Comparison of ENCODE assay signal across 8 cellular contexts in genomic region chr1:19643602-19644419, GRCh38. TPM values are rescaled to one million over a fixed set of nuclear protein-coding genes. Genes with fewer than 3 reads are reported as not detected.
DNase-seq lines count a peak whose midpoint lies in the region; ATAC-seq and TF ChIP-seq lines count a peak whose summit lies in the region.

NBL1 (plus strand) TSS chr1:19644311; CDS start chr1:19655031, 10,720 bp downstream.

- no peaks in the 10 kb centered on the region for H3K9me3 Mint-ChIP-seq in CD4-positive, alpha-beta T cell
- H3K9me3 Mint-ChIP-seq in MCF 10A (ENCODE audit: unreplicated experiment): no peaks in the 10 kb centered on the region

- POLR2A ChIA-PET in CD4-positive, alpha-beta T cell (lab: Charles Lee): interaction anchor here (0.6 to 4.7 kb wide), 3 partner anchors 47 to 331 kb away, joined by 3 to 48 read pairs (median 4); partner anchors contain the start of genes AKR7A2 and SLC66A1
- POLR2A ChIA-PET in MCF 10A (lab: Yijun Ruan, JAX): interaction anchor here (0.7 to 8.3 kb wide), 16 partner anchors 8 to 393 kb away, joined by 3 to 101 read pairs (median 6); partner anchors contain the start of genes AKR7A2, CAPZB and SLC66A1

- H3K36me3 Mint-ChIP-seq in CD4-positive, alpha-beta T cell (ENCODE audit: low read depth): peaks cover 5% of the 10 kb centered on the region
- peaks cover 14% of the 10 kb centered on the region for H3K36me3 Mint-ChIP-seq in MCF 10A (ENCODE audit: insufficient read depth, unreplicated experiment)

- no peaks in the 10 kb centered on the region for H3K36me3 ChIP-seq in skeletal muscle tissue (ENCODE audit: control insufficient read depth in 3 of 3, insufficient read depth in 3 of 3, low read length in 3 of 3)

- DNase-seq in CD4-positive, alpha-beta T cell: peak; percentile 51 to 82 (median 68)
- DNase-seq in UCSD-AML1 (lab: John Stamatoyannopoulos, UW; ENCODE audit: unreplicated experiment) (peak; percentile 67), MCF 10A (ENCODE audit: unreplicated experiment) (peak; percentile 55), SW480 (ENCODE audit: low spot score) (no peak)

- peaks cover 35% of the 10 kb centered on the region for H3K4me1 Mint-ChIP-seq in CD4-positive, alpha-beta T cell (ENCODE audit: low read depth)
- H3K4me1 Mint-ChIP-seq in MCF 10A (ENCODE audit: insufficient read depth, unreplicated experiment): peaks cover 54% of the 10 kb centered on the region

- peak within 1 kb of the TSS; percentile 78 to 83 (median 81) for H3K9ac ChIP-seq in skeletal muscle tissue (ENCODE audit: low read depth in 1 of 3, low read length in 3 of 3)

- H3K9me3 ChIP-seq in CD4-positive, alpha-beta T cell (ENCODE audit: control insufficient read depth, low read length): no peaks in the 10 kb centered on the region
- H3K9me3 ChIP-seq in iPS-18c (ENCODE audit: control insufficient read depth, insufficient read depth, low read length): peaks cover 4% of the 10 kb centered on the region
- no peaks in the 10 kb centered on the region for H3K9me3 ChIP-seq in skeletal muscle tissue (ENCODE audit: control insufficient read depth in 3 of 3, low read length in 3 of 3)

- peak within 1 kb of the TSS; percentile 96 for H3K4me3 Mint-ChIP-seq in CD4-positive, alpha-beta T cell
- peak within 1 kb of the TSS; percentile 92 for H3K4me3 Mint-ChIP-seq in MCF 10A (ENCODE audit: unreplicated experiment)

- BruUV-seq in MCF 10A (replicated peaks; lab: Mats Ljungman, UMichigan): TSS peak; percentile 40

- no peak within 1 kb of the TSS for H3K27ac ChIP-seq in CD4-positive, alpha-beta T cell (ENCODE audit: low read depth, low read length)
- peak within 1 kb of the TSS; percentile 87 for H3K27ac ChIP-seq in skeletal muscle tissue (ENCODE audit: low read depth, low read length)

- intact Hi-C loops in CD4-positive, alpha-beta T cell (cut with DNase I, micrococcal nuclease): loop anchor here (5.0 kb wide), 1 partner anchor 47 kb away; a partner anchor contains a TSS
- intact Hi-C loops in MCF 10A (cut with micrococcal nuclease): loop anchor here (2.0 kb wide), 2 partner anchors 47 to 159 kb away; partner anchors contain the start of gene CAPZB

- CTCF ChIA-PET in CD4-positive, alpha-beta T cell (lab: Charles Lee): interaction anchor here (0.8 to 2.9 kb wide), 5 partner anchors 10 to 158 kb away, joined by 3 to 8 read pairs (median 4); no protein-coding TSS in a partner anchor
- CTCF ChIA-PET in MCF 10A (lab: Yijun Ruan, JAX): interaction anchor here (1.0 to 1.8 kb wide), 6 partner anchors 18 to 700 kb away, joined by 3 to 8 read pairs (median 5); no protein-coding TSS in a partner anchor

- H3K4me1 ChIP-seq in skeletal muscle tissue (ENCODE audit: control insufficient read depth in 3 of 3, insufficient read depth in 3 of 3, low read length in 3 of 3): peaks cover 23 to 30% (median 29%) of the 10 kb centered on the region in 3 donors

- H3K27me3 Mint-ChIP-seq in CD4-positive, alpha-beta T cell: peaks cover 30% of the 10 kb centered on the region
- no peaks in the 10 kb centered on the region for H3K27me3 Mint-ChIP-seq in MCF 10A (ENCODE audit: insufficient read depth, unreplicated experiment)

- ATAC-seq in CD4-positive, alpha-beta T cell (ENCODE audit: poor library complexity): peak; percentile 86
- ATAC-seq in HG03432 (IDR thresholded peaks at IDR 0.05; ENCODE audit: unreplicated experiment) (peak; percentile 51), HG03045 (IDR thresholded peaks at IDR 0.05; ENCODE audit: unreplicated experiment) (no peak)

- peaks cover 11% of the 10 kb centered on the region for H3K27me3 ChIP-seq in CD4-positive, alpha-beta T cell (ENCODE audit: control insufficient read depth, insufficient read depth, low read length)
- H3K27me3 ChIP-seq in skeletal muscle tissue (ENCODE audit: control insufficient read depth in 3 of 3, insufficient read depth in 3 of 3, low read length in 3 of 3): peaks cover 15 to 27% (median 18%) of the 10 kb centered on the region in 3 donors

- H3K4me3 ChIP-seq in iPS-18c (ENCODE audit: insufficient read depth, low read depth, low read length): peak within 1 kb of the TSS; percentile 71
- H3K4me3 ChIP-seq in skeletal muscle tissue (ENCODE audit: low read length in 3 of 3): peak within 1 kb of the TSS; percentile 77 to 80 (median 78)

- TF ChIP-seq CTCF in CD4-positive, alpha-beta T cell (IDR thresholded peaks at IDR 0.05): no peak
- no peak for TF ChIP-seq CTCF in MCF 10A (IDR thresholded peaks at IDR 0.05; ENCODE audit: unreplicated experiment)

- peak within 1 kb of the TSS; percentile 86 for H3K27ac Mint-ChIP-seq in CD4-positive, alpha-beta T cell
- H3K27ac Mint-ChIP-seq in MCF 10A (ENCODE audit: low read depth, unreplicated experiment): peak within 1 kb of the TSS; percentile 91

RNA-seq across cellular contexts. Expression of gene NBL1, which starts in this region (rescaled TPM):
- 10 to 100 TPM; 26.4 to 29.7 TPM for total RNA-seq in CD4-positive, alpha-beta T cell
- total RNA-seq in MCF 10A (2022): 70.4 and 73.3 TPM in 2 replicates
- 23.5 TPM for total RNA-seq in skeletal muscle tissue
